ENCODE assay signal across 1 cellular context in the genomic region with DNA sequence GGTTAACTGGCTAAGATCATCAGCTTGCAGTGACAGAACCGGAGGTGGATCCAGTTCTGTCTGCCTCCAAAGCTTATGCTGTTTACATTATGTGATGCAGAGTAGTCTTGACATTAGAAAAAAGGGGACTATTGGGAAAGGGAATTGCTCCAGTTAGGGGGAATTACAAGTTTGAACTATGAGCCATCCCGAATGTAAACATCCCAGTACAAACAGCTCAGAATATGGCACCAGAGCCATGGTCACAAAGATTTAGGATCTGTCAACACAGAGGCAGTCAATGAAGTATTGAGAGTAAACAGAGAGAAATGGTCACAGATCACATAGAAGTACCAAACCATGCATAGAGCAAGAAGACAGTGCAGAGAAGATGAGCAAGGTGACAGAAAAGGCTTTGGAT.
TF ChIP-seq lines count a peak whose summit lies in the region.

No MANE protein-coding gene starts in this region.

TF ChIP-seq in HepG2, 621 proteins besides CTCF, POLR2A, EP300 and RAD21 (continued from another document and continues in another):
- TF ChIP-seq, protein P1, sequence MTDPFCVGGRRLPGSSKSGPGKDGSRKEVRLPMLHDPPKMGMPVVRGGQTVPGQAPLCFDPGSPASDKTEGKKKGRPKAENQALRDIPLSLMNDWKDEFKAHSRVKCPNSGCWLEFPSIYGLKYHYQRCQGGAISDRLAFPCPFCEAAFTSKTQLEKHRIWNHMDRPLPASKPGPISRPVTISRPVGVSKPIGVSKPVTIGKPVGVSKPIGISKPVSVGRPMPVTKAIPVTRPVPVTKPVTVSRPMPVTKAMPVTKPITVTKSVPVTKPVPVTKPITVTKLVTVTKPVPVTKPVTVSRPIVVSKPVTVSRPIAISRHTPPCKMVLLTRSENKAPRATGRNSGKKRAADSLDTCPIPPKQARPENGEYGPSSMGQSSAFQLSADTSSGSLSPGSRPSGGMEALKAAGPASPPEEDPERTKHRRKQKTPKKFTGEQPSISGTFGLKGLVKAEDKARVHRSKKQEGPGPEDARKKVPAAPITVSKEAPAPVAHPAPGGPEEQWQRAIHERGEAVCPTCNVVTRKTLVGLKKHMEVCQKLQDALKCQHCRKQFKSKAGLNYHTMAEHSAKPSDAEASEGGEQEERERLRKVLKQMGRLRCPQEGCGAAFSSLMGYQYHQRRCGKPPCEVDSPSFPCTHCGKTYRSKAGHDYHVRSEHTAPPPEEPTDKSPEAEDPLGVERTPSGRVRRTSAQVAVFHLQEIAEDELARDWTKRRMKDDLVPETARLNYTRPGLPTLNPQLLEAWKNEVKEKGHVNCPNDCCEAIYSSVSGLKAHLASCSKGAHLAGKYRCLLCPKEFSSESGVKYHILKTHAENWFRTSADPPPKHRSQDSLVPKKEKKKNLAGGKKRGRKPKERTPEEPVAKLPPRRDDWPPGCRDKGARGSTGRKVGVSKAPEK (CRISPR knock-in tag; IDR thresholded peaks at IDR 0.05; ENCODE audit: borderline replicate concordance) = peak; percentile 89; the same call in 1 of the 2 replicates
- no peak; the same call in 1 of the 2 replicates for TF ChIP-seq MTA1 (CRISPR knock-in tag; IDR thresholded peaks at IDR 0.05; ENCODE audit: borderline replicate concordance)
- TF ChIP-seq, protein P2, sequence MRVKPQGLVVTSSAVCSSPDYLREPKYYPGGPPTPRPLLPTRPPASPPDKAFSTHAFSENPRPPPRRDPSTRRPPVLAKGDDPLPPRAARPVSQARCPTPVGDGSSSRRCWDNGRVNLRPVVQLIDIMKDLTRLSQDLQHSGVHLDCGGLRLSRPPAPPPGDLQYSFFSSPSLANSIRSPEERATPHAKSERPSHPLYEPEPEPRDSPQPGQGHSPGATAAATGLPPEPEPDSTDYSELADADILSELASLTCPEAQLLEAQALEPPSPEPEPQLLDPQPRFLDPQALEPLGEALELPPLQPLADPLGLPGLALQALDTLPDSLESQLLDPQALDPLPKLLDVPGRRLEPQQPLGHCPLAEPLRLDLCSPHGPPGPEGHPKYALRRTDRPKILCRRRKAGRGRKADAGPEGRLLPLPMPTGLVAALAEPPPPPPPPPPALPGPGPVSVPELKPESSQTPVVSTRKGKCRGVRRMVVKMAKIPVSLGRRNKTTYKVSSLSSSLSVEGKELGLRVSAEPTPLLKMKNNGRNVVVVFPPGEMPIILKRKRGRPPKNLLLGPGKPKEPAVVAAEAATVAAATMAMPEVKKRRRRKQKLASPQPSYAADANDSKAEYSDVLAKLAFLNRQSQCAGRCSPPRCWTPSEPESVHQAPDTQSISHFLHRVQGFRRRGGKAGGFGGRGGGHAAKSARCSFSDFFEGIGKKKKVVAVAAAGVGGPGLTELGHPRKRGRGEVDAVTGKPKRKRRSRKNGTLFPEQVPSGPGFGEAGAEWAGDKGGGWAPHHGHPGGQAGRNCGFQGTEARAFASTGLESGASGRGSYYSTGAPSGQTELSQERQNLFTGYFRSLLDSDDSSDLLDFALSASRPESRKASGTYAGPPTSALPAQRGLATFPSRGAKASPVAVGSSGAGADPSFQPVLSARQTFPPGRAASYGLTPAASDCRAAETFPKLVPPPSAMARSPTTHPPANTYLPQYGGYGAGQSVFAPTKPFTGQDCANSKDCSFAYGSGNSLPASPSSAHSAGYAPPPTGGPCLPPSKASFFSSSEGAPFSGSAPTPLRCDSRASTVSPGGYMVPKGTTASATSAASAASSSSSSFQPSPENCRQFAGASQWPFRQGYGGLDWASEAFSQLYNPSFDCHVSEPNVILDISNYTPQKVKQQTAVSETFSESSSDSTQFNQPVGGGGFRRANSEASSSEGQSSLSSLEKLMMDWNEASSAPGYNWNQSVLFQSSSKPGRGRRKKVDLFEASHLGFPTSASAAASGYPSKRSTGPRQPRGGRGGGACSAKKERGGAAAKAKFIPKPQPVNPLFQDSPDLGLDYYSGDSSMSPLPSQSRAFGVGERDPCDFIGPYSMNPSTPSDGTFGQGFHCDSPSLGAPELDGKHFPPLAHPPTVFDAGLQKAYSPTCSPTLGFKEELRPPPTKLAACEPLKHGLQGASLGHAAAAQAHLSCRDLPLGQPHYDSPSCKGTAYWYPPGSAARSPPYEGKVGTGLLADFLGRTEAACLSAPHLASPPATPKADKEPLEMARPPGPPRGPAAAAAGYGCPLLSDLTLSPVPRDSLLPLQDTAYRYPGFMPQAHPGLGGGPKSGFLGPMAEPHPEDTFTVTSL (CRISPR knock-in tag; IDR thresholded peaks at IDR 0.05; ENCODE audit: borderline replicate concordance) = peak; percentile 100
- TF ChIP-seq NKX3-1 (CRISPR knock-in tag; IDR thresholded peaks at IDR 0.05) = peak; percentile 92
- TF ChIP-seq NR2F6 (IDR thresholded peaks at IDR 0.05) = peak; percentile 95
- TF ChIP-seq NR2F6 (CRISPR knock-in tag; IDR thresholded peaks at IDR 0.05) = peak; percentile 90
- no peak for TF ChIP-seq PHB2 (IDR thresholded peaks at IDR 0.05; ENCODE audit: partially characterized antibody)
- TF ChIP-seq IRX3 (CRISPR knock-in tag; IDR thresholded peaks at IDR 0.05; ENCODE audit: borderline replicate concordance, low read depth) = peak; percentile 88
- TF ChIP-seq MBD4 (IDR thresholded peaks at IDR 0.05; ENCODE audit: borderline replicate concordance, low read length) = peak; percentile 93
- TF ChIP-seq, protein P3, sequence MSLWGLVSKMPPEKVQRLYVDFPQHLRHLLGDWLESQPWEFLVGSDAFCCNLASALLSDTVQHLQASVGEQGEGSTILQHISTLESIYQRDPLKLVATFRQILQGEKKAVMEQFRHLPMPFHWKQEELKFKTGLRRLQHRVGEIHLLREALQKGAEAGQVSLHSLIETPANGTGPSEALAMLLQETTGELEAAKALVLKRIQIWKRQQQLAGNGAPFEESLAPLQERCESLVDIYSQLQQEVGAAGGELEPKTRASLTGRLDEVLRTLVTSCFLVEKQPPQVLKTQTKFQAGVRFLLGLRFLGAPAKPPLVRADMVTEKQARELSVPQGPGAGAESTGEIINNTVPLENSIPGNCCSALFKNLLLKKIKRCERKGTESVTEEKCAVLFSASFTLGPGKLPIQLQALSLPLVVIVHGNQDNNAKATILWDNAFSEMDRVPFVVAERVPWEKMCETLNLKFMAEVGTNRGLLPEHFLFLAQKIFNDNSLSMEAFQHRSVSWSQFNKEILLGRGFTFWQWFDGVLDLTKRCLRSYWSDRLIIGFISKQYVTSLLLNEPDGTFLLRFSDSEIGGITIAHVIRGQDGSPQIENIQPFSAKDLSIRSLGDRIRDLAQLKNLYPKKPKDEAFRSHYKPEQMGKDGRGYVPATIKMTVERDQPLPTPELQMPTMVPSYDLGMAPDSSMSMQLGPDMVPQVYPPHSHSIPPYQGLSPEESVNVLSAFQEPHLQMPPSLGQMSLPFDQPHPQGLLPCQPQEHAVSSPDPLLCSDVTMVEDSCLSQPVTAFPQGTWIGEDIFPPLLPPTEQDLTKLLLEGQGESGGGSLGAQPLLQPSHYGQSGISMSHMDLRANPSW (CRISPR knock-in tag; IDR thresholded peaks at IDR 0.05; ENCODE audit: borderline replicate concordance) = peak; percentile 89; the same call in 1 of the 2 replicates
- TF ChIP-seq, protein P4, sequence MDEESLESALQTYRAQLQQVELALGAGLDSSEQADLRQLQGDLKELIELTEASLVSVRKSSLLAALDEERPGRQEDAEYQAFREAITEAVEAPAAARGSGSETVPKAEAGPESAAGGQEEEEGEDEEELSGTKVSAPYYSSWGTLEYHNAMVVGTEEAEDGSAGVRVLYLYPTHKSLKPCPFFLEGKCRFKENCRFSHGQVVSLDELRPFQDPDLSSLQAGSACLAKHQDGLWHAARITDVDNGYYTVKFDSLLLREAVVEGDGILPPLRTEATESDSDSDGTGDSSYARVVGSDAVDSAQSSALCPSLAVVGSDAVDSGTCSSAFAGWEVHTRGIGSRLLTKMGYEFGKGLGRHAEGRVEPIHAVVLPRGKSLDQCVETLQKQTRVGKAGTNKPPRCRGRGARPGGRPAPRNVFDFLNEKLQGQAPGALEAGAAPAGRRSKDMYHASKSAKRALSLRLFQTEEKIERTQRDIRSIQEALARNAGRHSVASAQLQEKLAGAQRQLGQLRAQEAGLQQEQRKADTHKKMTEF (CRISPR knock-in tag; IDR thresholded peaks at IDR 0.05) = peak; percentile 95
- TF ChIP-seq ZNF567 (CRISPR knock-in tag; IDR thresholded peaks at IDR 0.05; ENCODE audit: borderline replicate concordance) = no peak
- no peak for TF ChIP-seq TBP (CRISPR knock-in tag; IDR thresholded peaks at IDR 0.05)
- TF ChIP-seq SMAD1 (CRISPR knock-in tag; IDR thresholded peaks at IDR 0.05; ENCODE audit: borderline replicate concordance, low read depth) = no peak
- no peak for TF ChIP-seq CBX1 (IDR thresholded peaks at IDR 0.05; ENCODE audit: low read depth)
- TF ChIP-seq, protein P5, sequence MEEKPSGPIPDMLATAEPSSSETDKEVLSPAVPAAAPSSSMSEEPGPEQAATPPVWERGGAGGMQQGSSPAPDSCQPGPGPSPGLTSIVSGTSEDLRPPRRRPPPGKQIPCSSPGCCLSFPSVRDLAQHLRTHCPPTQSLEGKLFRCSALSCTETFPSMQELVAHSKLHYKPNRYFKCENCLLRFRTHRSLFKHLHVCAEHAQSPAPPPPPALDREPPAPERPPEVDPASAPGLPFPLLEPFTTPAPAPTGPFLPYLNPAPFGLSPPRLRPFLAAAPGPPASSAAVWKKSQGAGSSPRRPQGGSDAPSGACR (CRISPR knock-in tag; IDR thresholded peaks at IDR 0.05) = peak; percentile 81; the same call in 1 of the 2 replicates
- peak; percentile 99 for TF ChIP-seq ZBTB20 (CRISPR knock-in tag; IDR thresholded peaks at IDR 0.05; ENCODE audit: borderline replicate concordance, low read depth)
- TF ChIP-seq HCFC1 (IDR thresholded peaks at IDR 0.05; ENCODE audit: low read depth, low read length) = no peak
- TF ChIP-seq, protein P6, sequence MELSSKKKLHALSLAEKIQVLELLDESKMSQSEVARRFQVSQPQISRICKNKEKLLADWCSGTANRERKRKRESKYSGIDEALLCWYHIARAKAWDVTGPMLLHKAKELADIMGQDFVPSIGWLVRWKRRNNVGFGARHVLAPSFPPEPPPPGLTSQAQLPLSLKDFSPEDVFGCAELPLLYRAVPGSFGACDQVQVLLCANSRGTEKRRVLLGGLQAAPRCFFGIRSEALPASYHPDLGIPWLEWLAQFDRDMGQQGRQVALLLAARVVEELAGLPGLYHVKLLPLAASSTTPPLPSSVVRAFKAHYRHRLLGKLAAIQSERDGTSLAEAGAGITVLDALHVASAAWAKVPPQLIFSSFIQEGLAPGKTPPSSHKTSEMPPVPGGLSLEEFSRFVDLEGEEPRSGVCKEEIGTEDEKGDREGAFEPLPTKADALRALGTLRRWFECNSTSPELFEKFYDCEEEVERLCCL (CRISPR knock-in tag; IDR thresholded peaks at IDR 0.05; ENCODE audit: borderline replicate concordance) = 0 out of 2 replicates have a peak, but pooled peaks have one; percentile 42
- TF ChIP-seq, protein P7, sequence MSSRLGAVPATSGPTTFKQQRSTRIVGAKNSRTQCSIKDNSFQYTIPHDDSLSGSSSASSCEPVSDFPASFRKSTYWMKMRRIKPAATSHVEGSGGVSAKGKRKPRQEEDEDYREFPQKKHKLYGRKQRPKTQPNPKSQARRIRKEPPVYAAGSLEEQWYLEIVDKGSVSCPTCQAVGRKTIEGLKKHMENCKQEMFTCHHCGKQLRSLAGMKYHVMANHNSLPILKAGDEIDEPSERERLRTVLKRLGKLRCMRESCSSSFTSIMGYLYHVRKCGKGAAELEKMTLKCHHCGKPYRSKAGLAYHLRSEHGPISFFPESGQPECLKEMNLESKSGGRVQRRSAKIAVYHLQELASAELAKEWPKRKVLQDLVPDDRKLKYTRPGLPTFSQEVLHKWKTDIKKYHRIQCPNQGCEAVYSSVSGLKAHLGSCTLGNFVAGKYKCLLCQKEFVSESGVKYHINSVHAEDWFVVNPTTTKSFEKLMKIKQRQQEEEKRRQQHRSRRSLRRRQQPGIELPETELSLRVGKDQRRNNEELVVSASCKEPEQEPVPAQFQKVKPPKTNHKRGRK (CRISPR knock-in tag; IDR thresholded peaks at IDR 0.05) = no peak
- peak; percentile 82; the same call in 1 of the 2 replicates for TF ChIP-seq ZNF747 (CRISPR knock-in tag; IDR thresholded peaks at IDR 0.05; ENCODE audit: borderline replicate concordance)
- TF ChIP-seq, protein P8, sequence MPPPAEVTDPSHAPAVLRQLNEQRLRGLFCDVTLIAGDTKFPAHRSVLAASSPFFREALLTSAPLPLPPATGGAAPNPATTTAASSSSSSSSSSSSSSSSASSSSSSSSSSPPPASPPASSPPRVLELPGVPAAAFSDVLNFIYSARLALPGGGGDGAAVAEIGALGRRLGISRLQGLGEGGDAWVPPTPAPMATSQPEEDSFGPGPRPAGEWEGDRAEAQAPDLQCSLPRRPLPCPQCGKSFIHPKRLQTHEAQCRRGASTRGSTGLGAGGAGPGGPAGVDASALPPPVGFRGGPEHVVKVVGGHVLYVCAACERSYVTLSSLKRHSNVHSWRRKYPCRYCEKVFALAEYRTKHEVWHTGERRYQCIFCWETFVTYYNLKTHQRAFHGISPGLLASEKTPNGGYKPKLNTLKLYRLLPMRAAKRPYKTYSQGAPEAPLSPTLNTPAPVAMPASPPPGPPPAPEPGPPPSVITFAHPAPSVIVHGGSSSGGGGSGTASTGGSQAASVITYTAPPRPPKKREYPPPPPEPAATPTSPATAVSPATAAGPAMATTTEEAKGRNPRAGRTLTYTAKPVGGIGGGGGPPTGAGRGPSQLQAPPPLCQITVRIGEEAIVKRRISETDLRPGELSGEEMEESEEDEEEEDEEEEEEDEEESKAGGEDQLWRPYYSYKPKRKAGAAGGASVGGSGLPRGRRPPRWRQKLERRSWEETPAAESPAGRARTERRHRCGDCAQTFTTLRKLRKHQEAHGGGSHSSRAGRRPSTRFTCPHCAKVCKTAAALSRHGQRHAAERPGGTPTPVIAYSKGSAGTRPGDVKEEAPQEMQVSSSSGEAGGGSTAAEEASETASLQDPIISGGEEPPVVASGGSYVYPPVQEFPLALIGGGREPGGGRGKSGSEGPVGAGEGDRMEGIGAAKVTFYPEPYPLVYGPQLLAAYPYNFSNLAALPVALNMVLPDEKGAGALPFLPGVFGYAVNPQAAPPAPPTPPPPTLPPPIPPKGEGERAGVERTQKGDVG (CRISPR knock-in tag; IDR thresholded peaks at IDR 0.05; ENCODE audit: borderline replicate concordance) = no peak
- TF ChIP-seq, protein P9, sequence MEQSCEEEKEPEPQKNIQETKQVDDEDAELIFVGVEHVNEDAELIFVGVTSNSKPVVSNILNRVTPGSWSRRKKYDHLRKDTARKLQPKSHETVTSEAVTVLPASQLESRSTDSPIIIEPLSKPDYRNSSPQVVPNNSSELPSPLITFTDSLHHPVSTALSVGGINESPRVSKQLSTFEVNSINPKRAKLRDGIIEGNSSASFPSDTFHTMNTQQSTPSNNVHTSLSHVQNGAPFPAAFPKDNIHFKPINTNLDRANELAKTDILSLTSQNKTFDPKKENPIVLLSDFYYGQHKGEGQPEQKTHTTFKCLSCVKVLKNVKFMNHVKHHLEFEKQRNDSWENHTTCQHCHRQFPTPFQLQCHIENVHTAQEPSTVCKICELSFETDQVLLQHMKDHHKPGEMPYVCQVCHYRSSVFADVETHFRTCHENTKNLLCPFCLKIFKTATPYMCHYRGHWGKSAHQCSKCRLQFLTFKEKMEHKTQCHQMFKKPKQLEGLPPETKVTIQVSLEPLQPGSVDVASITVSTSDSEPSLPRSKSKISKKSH (CRISPR knock-in tag; IDR thresholded peaks at IDR 0.05; ENCODE audit: borderline replicate concordance) = no peak
- TF ChIP-seq ZNF605 (CRISPR knock-in tag; IDR thresholded peaks at IDR 0.05) = peak; percentile 77; the same call in 1 of the 2 replicates
- 0 out of 2 replicates have a peak, but pooled peaks have one; percentile 69 for TF ChIP-seq ZNF264 (CRISPR knock-in tag; IDR thresholded peaks at IDR 0.05)
- TF ChIP-seq, protein P10, sequence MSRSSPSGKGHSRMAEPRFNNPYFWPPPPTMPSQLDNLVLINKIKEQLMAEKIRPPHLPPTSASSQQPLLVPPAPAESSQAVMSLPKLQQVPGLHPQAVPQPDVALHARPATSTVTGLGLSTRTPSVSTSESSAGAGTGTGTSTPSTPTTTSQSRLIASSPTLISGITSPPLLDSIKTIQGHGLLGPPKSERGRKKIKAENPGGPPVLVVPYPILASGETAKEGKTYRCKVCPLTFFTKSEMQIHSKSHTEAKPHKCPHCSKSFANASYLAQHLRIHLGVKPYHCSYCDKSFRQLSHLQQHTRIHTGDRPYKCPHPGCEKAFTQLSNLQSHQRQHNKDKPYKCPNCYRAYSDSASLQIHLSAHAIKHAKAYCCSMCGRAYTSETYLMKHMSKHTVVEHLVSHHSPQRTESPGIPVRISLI (CRISPR knock-in tag; IDR thresholded peaks at IDR 0.05; ENCODE audit: borderline replicate concordance) = peak; percentile 90; the same call in 1 of the 2 replicates
- TF ChIP-seq KLF13 (CRISPR knock-in tag; IDR thresholded peaks at IDR 0.05) = no peak
